Comparison of ENCODE assay signal across 7 cellular contexts in the genomic region with DNA sequence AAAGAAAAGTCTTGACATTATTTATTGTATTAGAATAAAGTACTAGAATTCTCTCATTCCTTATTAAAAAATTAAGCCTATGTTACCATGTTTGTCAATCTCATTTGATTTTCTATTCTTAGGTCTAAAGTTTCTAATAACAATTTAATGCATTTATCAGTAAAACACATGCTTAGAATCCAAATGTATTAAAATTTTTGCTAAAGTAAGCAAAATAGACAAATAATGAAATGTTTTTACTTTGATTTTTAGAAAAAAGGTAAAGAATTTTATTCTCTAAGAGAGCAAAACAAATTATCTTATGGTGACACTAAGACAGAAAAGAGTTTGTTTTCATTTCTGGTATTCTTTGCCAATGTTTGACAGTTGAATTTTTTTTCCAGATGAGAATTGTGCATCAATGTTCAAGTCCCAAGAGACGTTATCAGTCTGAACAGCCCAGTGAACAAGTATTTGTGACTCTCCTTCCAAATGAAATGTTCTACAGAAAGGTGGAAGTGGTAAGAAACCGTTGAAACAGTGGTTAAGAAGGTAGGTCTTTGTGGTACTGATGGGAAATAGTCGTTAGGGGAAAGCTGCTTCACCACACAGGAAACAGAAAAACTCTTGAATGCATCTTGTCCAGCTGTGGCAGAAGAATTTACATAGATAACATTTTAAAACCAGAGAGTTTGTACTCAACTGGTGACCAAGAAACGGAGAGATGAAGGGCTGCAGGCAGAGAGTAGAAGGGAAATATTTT.
DNase-seq lines count a peak whose midpoint lies in the region; ATAC-seq and TF ChIP-seq lines count a peak whose summit lies in the region.

No MANE protein-coding gene starts in this region.

- no peaks in the 10 kb centered on the region for H4K20me1 ChIP-seq in OCI-LY7 (ENCODE audit: insufficient read depth, low read length)

- peak overlapping the region; percentile 92 for H3K27ac ChIP-seq in OCI-LY7 (ENCODE audit: low read depth, low read length, poor library complexity, severe bottlenecking)
- no peak overlapping the region for H3K27ac ChIP-seq in naive thymus-derived CD4-positive, alpha-beta T cell (ENCODE audit: low read depth, low read length)

- peaks cover 0 to 15% (median 0%) of the 10 kb centered on the region in 11 donors for H3K9me3 Mint-ChIP-seq in naive thymus-derived CD4-positive, alpha-beta T cell

- peak overlapping the region; percentile 76 for H2AFZ ChIP-seq in OCI-LY7 (ENCODE audit: low read length)

- H3K4me3 Mint-ChIP-seq in naive thymus-derived CD4-positive, alpha-beta T cell = peak overlapping the region in 9 of 10 donors; percentile 5 to 81 (median 58)

- DNase-seq in OCI-LY7 (ENCODE audit: low spot score) = peak; percentile 91
- DNase-seq in naive thymus-derived CD4-positive, alpha-beta T cell = peak in 7 of 9 donors; percentile 1 to 47 (median 28)
- no peak for DNase-seq in NCI-H128 (lab: John Stamatoyannopoulos, UW; ENCODE audit: unreplicated experiment)
- DNase-seq in NCI-H1436 treated with DMSO at 0.1 percent for 48 hours (lab: John Stamatoyannopoulos, UW) = no peak
- DNase-seq in NCI-H1930 (lab: John Stamatoyannopoulos, UW) = no peak

- TSS peak; percentile 91 for BruUV-seq in OCI-LY7 (replicated peaks; lab: Mats Ljungman, UMichigan)

- CTCF ChIA-PET in OCI-LY7 (lab: Charles Lee; ENCODE audit: unreplicated experiment) = interaction anchor here (0.6 to 1.3 kb wide), 2 partner anchors 47 to 106 kb away, joined by 3 read pairs; no protein-coding TSS in a partner anchor
- CTCF ChIA-PET in naive thymus-derived CD4-positive, alpha-beta T cell (lab: Charles Lee) = interaction anchor here (0.7 kb wide), 1 partner anchor 267 kb away, joined by 4 read pairs; no protein-coding TSS in a partner anchor

- H3K9me3 ChIP-seq in OCI-LY7 (ENCODE audit: low read length) = peaks cover 24% of the 10 kb centered on the region; the same call in 1 of the 2 replicates
- H3K9me3 ChIP-seq in naive thymus-derived CD4-positive, alpha-beta T cell (ENCODE audit: control insufficient read depth in 2 of 3, low read length in 3 of 3) = no peaks in the 10 kb centered on the region

- no peak for TF ChIP-seq CTCF in OCI-LY7 (conservative IDR thresholded peaks at IDR 0.05; ENCODE audit: low read length)

- peaks cover 20 to 54% (median 33%) of the 10 kb centered on the region in 7 donors for H3K4me1 Mint-ChIP-seq in naive thymus-derived CD4-positive, alpha-beta T cell

- H3K36me3 Mint-ChIP-seq in naive thymus-derived CD4-positive, alpha-beta T cell = peaks cover 0 to 46% (median 0%) of the 10 kb centered on the region in 5 donors

- POLR2A ChIA-PET in OCI-LY7 (lab: Charles Lee) = interaction anchor here (0.7 to 1.3 kb wide), 17 partner anchors 11 to 463 kb away, joined by 3 to 13 read pairs (median 3); no protein-coding TSS in a partner anchor
- POLR2A ChIA-PET in naive thymus-derived CD4-positive, alpha-beta T cell (lab: Charles Lee) = interaction anchor here (1.3 kb wide), 1 partner anchor 104 kb away, joined by 4 read pairs; no protein-coding TSS in a partner anchor

- H3K36me3 ChIP-seq in OCI-LY7 (ENCODE audit: insufficient read depth, low read length) = peaks cover 28% of the 10 kb centered on the region; the same call in 1 of the 2 replicates
- no peaks in the 10 kb centered on the region for H3K36me3 ChIP-seq in naive thymus-derived CD4-positive, alpha-beta T cell (ENCODE audit: control insufficient read depth in 2 of 3, insufficient read depth in 3 of 3, low read length in 3 of 3)

- peak overlapping the region; percentile 38 for H3K4me3 ChIP-seq in OCI-LY7 (ENCODE audit: low read depth, low read length, poor library complexity, severe bottlenecking)
- no peak overlapping the region for H3K4me3 ChIP-seq in naive thymus-derived CD4-positive, alpha-beta T cell (ENCODE audit: low read length)

- H3K79me2 ChIP-seq in OCI-LY7 (ENCODE audit: insufficient read depth, low read depth, low read length) = no peaks in the 10 kb centered on the region

- peak overlapping the region; percentile 62 for H3K4me2 ChIP-seq in OCI-LY7 (ENCODE audit: low read length)

- H3K27me3 ChIP-seq in naive thymus-derived CD4-positive, alpha-beta T cell (ENCODE audit: control insufficient read depth in 2 of 2, insufficient read depth in 2 of 2, low read length in 2 of 2) = no peaks in the 10 kb centered on the region

- no peaks in the 10 kb centered on the region for H3K9me2 ChIP-seq in OCI-LY7 (ENCODE audit: insufficient read depth, low read length)

- H3K27me3 Mint-ChIP-seq in naive thymus-derived CD4-positive, alpha-beta T cell = peaks cover 0 to 2% (median 0%) of the 10 kb centered on the region in 5 donors

- H3K4me1 ChIP-seq in OCI-LY7 (ENCODE audit: insufficient read depth, low read length, poor library complexity, severe bottlenecking) = peaks cover 43% of the 10 kb centered on the region
- H3K4me1 ChIP-seq in naive thymus-derived CD4-positive, alpha-beta T cell (ENCODE audit: control insufficient read depth in 2 of 2, insufficient read depth in 2 of 2, low read length in 2 of 2) = peaks cover 20 to 22% of the 10 kb centered on the region in 2 donors

- intact Hi-C loops in OCI-LY7 (cut with micrococcal nuclease; ENCODE audit: unreplicated experiment) = loop anchor here (1.0 to 2.0 kb wide), 2 partner anchors 47 to 105 kb away; no protein-coding TSS in a partner anchor
- intact Hi-C loops in naive thymus-derived CD4-positive, alpha-beta T cell (cut with micrococcal nuclease) = loop anchor here in 1 of 2 donors (1.0 to 5.0 kb wide), 8 partner anchors 33 to 429 kb away; no protein-coding TSS in a partner anchor

- peak overlapping the region in 4 of 9 donors; percentile 8 to 74 (median 61) for H3K27ac Mint-ChIP-seq in naive thymus-derived CD4-positive, alpha-beta T cell

- peak; percentile 98 for ATAC-seq in GM19025 (IDR thresholded peaks at IDR 0.05; ENCODE audit: low read depth, unreplicated experiment)
- ATAC-seq in HG02885 (IDR thresholded peaks at IDR 0.05; ENCODE audit: poor library complexity, unreplicated experiment) = peak; percentile 98
- peak; percentile 67 for ATAC-seq in naive thymus-derived CD4-positive, alpha-beta T cell

Comparison
In these comparisons a context has a peak if more than half of its experiments do, and no peak if none do; other contexts are left out.
1. DNase-seq: peak in OCI-LY7 (single experiment) and naive thymus-derived CD4-positive, alpha-beta T cell (7 of 9); none in NCI-H128 (single experiment), NCI-H1436 treated with DMSO at 0.1 percent for 48 hours (single experiment) and NCI-H1930 (0 of 2).
2. Peak in every context shown above with its lines, with median percentiles within 50 percentile points of each other: ATAC-seq.